Comparison of ENCODE assay signal across 8 cellular contexts in the genomic region with DNA sequence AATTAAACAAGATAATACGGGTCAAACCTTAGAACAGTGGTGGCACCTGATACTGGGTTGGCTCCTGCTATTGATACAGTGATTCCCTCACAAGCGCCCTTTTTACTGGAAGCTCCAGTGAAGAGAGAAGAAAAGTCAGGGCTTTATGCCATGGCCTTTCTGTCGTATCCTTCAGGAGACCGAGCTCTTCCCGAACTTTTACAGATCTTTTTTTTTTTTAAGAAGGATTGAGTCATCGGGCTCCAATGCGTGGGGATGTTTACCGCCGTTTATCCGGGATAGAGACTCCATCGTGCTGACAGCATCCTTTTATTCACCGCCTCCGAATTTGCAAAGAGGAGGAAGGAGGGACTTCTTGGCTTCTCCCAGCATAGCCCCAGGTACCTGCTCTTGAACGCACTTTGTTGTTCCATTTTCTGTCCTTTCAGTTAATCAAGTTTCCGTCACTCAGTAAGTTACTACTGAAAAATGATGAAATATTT. TPM values are rescaled to one million over a fixed set of nuclear protein-coding genes. Genes with fewer than 3 reads are reported as not detected.
DNase-seq lines count a peak whose midpoint lies in the region; ATAC-seq and TF ChIP-seq lines count a peak whose summit lies in the region.

No MANE protein-coding gene starts in this region.

- peak overlapping the region; percentile 94 to 100 (median 98) for H3K4me3 Mint-ChIP-seq in naive B cell

- H3K4me1 Mint-ChIP-seq in naive B cell, result peaks cover 13 to 30% (median 19%) of the 10 kb centered on the region in 3 donors

- H3K27me3 Mint-ChIP-seq in naive B cell, result no peaks in the 10 kb centered on the region

- peak overlapping the region; percentile 65 for H3K9ac ChIP-seq in SU-DHL-6 (ENCODE audit: low read length)

- H3K79me2 ChIP-seq in SU-DHL-6 (ENCODE audit: insufficient read depth, low read length), result peaks cover 35% of the 10 kb centered on the region

- peak overlapping the region; percentile 53; the same call in 1 of the 2 replicates for H3K27ac ChIP-seq in SU-DHL-6 (ENCODE audit: low read depth, low read length)

- TF ChIP-seq CTCF in SU-DHL-6 (IDR thresholded peaks at IDR 0.05; ENCODE audit: insufficient read depth, low read length, poor library complexity, severe bottlenecking), result no peak
- TF ChIP-seq CTCF in epithelial cell of proximal tubule (conservative IDR thresholded peaks at IDR 0.05; ENCODE audit: low read depth, low read length), result no peak

- H2AFZ ChIP-seq in SU-DHL-6 (ENCODE audit: low read depth, low read length, severe bottlenecking), result peak overlapping the region; percentile 98

- no peaks in the 10 kb centered on the region for H3K9me3 ChIP-seq in SU-DHL-6 (ENCODE audit: insufficient read depth, low read length)

- peaks cover 0 to 4% (median 0%) of the 10 kb centered on the region in 7 donors for H3K9me3 Mint-ChIP-seq in naive B cell

- H3K4me3 ChIP-seq in GM08714 (ENCODE audit: low read length) (peak overlapping the region; percentile 99), SU-DHL-6 (ENCODE audit: insufficient read depth, low read length, poor library complexity, severe bottlenecking) (peak overlapping the region; percentile 82), epithelial cell of proximal tubule (ENCODE audit: low read depth, low read length) (peak overlapping the region; percentile 73)

- no peak for DNase-seq in epithelial cell of proximal tubule (ENCODE audit: low read depth)
- DNase-seq in naive B cell, result no peak
- DNase-seq in NCI-H187 treated with DMSO at 0.1 percent for 48 hours (lab: John Stamatoyannopoulos, UW), result no peak
- DNase-seq in middle frontal gyrus (ENCODE audit: extremely low spot score, low spot score), result no peak

- peak; percentile 24 for ATAC-seq in HG02981 (IDR thresholded peaks at IDR 0.05; ENCODE audit: unreplicated experiment)
- ATAC-seq in naive B cell (ENCODE audit: low read depth in 2 of 2), result no peak
- ATAC-seq in GM21786 (IDR thresholded peaks at IDR 0.05; ENCODE audit: unreplicated experiment), result no peak

- H3F3A ChIP-seq in SU-DHL-6 (ENCODE audit: insufficient read depth), result no peaks in the 10 kb centered on the region

- peaks cover 12 to 14% of the 10 kb centered on the region in 2 donors for H3K36me3 Mint-ChIP-seq in naive B cell

- no peaks in the 10 kb centered on the region for H3K9me2 ChIP-seq in SU-DHL-6 (replicated peaks; ENCODE audit: insufficient read depth, low read length)

- H3K27me3 ChIP-seq in SU-DHL-6 (ENCODE audit: low read length), result no peaks in the 10 kb centered on the region

- H3K4me2 ChIP-seq in SU-DHL-6 (ENCODE audit: low read depth, low read length, poor library complexity, severe bottlenecking), result peak overlapping the region; percentile 84

- H4K20me1 ChIP-seq in SU-DHL-6 (ENCODE audit: low read depth, low read length), result no peaks in the 10 kb centered on the region

- H3K27ac Mint-ChIP-seq in naive B cell, result peak overlapping the region in 5 of 6 donors; percentile 17 to 95 (median 94)

- H3K36me3 ChIP-seq in SU-DHL-6 (ENCODE audit: low read length), result peaks cover 11% of the 10 kb centered on the region

RNA-seq across cellular contexts. Expression of a gene that starts 0.6 kb away (rescaled TPM):
- 2.9 and 4.7 TPM in 2 replicates for total RNA-seq in epithelial cell of proximal tubule
- polyA plus RNA-seq in naive B cell (ENCODE audit: low read depth in 6 of 6), result 10 to 100 TPM; 13.7 to 27.9 (median 16.2) TPM

RNA-seq across cellular contexts. Expression of a gene that starts 46.8 kb away (rescaled TPM):
- 0.14 TPM in 1 of 2 replicates, not detected in the other for total RNA-seq in epithelial cell of proximal tubule
- polyA plus RNA-seq in naive B cell (ENCODE audit: low read depth in 6 of 6), result 1 to 10 TPM in 4 of 6 donors, under 1 TPM in 1, not detected in 1; 0.92 to 2.9 (median 2.7) TPM

RNA-seq across cellular contexts. Expression of a gene that starts 48.0 kb away (rescaled TPM):
- total RNA-seq in epithelial cell of proximal tubule, result 9.0 and 12.2 TPM in 2 replicates
- polyA plus RNA-seq in naive B cell (ENCODE audit: low read depth in 6 of 6), result 10 to 100 TPM; 26.0 to 38.5 (median 30.8) TPM
